In genomic region chr22:28711341-28711740, GRCh38 we compare ENCODE assay signal across 16 cellular contexts. TPM values are rescaled to one million over a fixed set of nuclear protein-coding genes. Genes with fewer than 3 reads are reported as not detected.
DNase-seq lines count a peak whose midpoint lies in the region; ATAC-seq and TF ChIP-seq lines count a peak whose summit lies in the region.
"Had no signal": no experiment of that assay in that cellular context is flagged by ENCODE, and none has a peak within 500 bp of the region (broad histone marks: within the 10 kb centered on the region; RNA-seq: fewer than 3 reads in every experiment).

No MANE protein-coding gene starts in this region.

- H3K9me3 ChIP-seq in SK-N-MC (ENCODE audit: low read depth, low read length), result no peaks in the 10 kb centered on the region
- H3K9me3 ChIP-seq in left lung, result no peaks in the 10 kb centered on the region
- no peaks in the 10 kb centered on the region for H3K9me3 ChIP-seq in skeletal muscle tissue (ENCODE audit: control insufficient read depth in 3 of 3, low read length in 3 of 3)

- H3K4me3 ChIP-seq in ACC112 (ENCODE audit: low read depth, low read length) (peak overlapping the region; percentile 64; the same call in 1 of the 2 replicates), SK-N-MC (peak overlapping the region; percentile 53), left lung (no peak overlapping the region), skeletal muscle tissue (ENCODE audit: low read length in 3 of 3) (no peak overlapping the region)

- peak overlapping the region; percentile 99 for H3K27ac ChIP-seq in ACC112 (ENCODE audit: low read depth, low read length)
- H3K27ac ChIP-seq in SK-N-MC, result peak overlapping the region; percentile 92
- H3K27ac ChIP-seq in left lung, result peak overlapping the region; percentile 67 to 85
- H3K27ac ChIP-seq in skeletal muscle tissue (ENCODE audit: low read depth, low read length), result peak overlapping the region; percentile 55
- H3K27ac ChIP-seq: RWPE1 had no signal

- H3K9ac ChIP-seq in SK-N-MC (ENCODE audit: insufficient read length) (peak overlapping the region; percentile 14), skeletal muscle tissue (ENCODE audit: low read depth in 1 of 3, low read length in 3 of 3) (no peak overlapping the region)

- H3K36me3 ChIP-seq in ACC112 (ENCODE audit: insufficient read depth, low read length), result no peaks in the 10 kb centered on the region
- H3K36me3 ChIP-seq in SK-N-MC (ENCODE audit: insufficient read depth, low read length), result peaks cover 23% of the 10 kb centered on the region
- peaks cover 0 to 4% of the 10 kb centered on the region in 2 donors for H3K36me3 ChIP-seq in left lung
- H3K36me3 ChIP-seq in skeletal muscle tissue (ENCODE audit: control insufficient read depth in 3 of 3, insufficient read depth in 3 of 3, low read length in 3 of 3), result no peaks in the 10 kb centered on the region

- intact Hi-C loops in left lung (cut with DNase I), result no loop called here

- no peak overlapping the region for H2AFZ ChIP-seq in ACC112 (ENCODE audit: low read length, unreplicated experiment)

- DNase-seq in SK-N-MC (ENCODE audit: low read depth, low spot score) (no peak), left lung (no peak), GDM1 (lab: John Stamatoyannopoulos, UW) (no peak), NCI-H1105 treated with DMSO at 0.1 percent for 48 hours (lab: John Stamatoyannopoulos, UW) (no peak)
- no peak for DNase-seq in activated naive CD4-positive, alpha-beta T cell treated with Interleukin-2 at 50 U/mL for 16 hours
- DNase-seq: activated CD8-positive, alpha-beta memory T cell treated with anti-CD3 and anti-CD28 coated beads for 24 hours; anterior cingulate cortex; NCI-H1436 treated with DMSO at 0.1 percent for 48 hours; NCI-H2227 treated with DMSO at 0.1 percent for 48 hours; stimulated activated naive CD4-positive, alpha-beta T cell treated with Interleukin-2 at 50 U/mL for 16 hours; T-helper 17 cell had no signal

- no peaks in the 10 kb centered on the region for H3K79me2 ChIP-seq in ACC112 (ENCODE audit: control insufficient read depth, insufficient read depth, low read length, unreplicated experiment)

- TF ChIP-seq CTCF in left lung (IDR thresholded peaks at IDR 0.05), result no peak

- H3K27me3 ChIP-seq in ACC112 (ENCODE audit: insufficient read depth, low read length), result no peaks in the 10 kb centered on the region
- no peaks in the 10 kb centered on the region for H3K27me3 ChIP-seq in left lung
- no peaks in the 10 kb centered on the region for H3K27me3 ChIP-seq in skeletal muscle tissue (ENCODE audit: control insufficient read depth in 3 of 3, insufficient read depth in 3 of 3, low read length in 3 of 3)

- H3K4me1 ChIP-seq in ACC112 (ENCODE audit: control insufficient read depth, insufficient read depth, low read length, unreplicated experiment), result peaks cover 36% of the 10 kb centered on the region
- H3K4me1 ChIP-seq in left lung, result peaks cover 16 to 31% of the 10 kb centered on the region in 2 donors
- H3K4me1 ChIP-seq in skeletal muscle tissue (ENCODE audit: control insufficient read depth in 3 of 3, insufficient read depth in 3 of 3, low read length in 3 of 3), result peaks cover 2 to 11% (median 5%) of the 10 kb centered on the region in 3 donors

- no peak for ATAC-seq in left lung
- no peak for ATAC-seq in GM21526 (IDR thresholded peaks at IDR 0.05; ENCODE audit: low FRiP score, unreplicated experiment)
- ATAC-seq: T-helper 17 cell, WTC11 had no signal

RNA-seq across cellular contexts. Expression of gene CHEK2, which starts 30.3 kb away (rescaled TPM):
- total RNA-seq in left lung (10 to 100 TPM; 12.5 to 27.1 TPM), skeletal muscle tissue (12.5 TPM)

RNA-seq across cellular contexts. Expression of gene HSCB, which starts 30.5 kb away (rescaled TPM):
- 10 to 100 TPM; 11.6 to 12.1 TPM for total RNA-seq in left lung
- 16.7 TPM for total RNA-seq in skeletal muscle tissue

RNA-seq across cellular contexts. Expression of gene TTC28, which starts 31.7 kb away (rescaled TPM):
- total RNA-seq in left lung (10 to 100 TPM; 31.1 to 41.6 TPM), skeletal muscle tissue (27.1 TPM)

Comparison
In these comparisons a context has a peak if more than half of its experiments do, and no peak if none do; other contexts are left out.
1. H3K4me3 ChIP-seq: peak in ACC112 (single experiment) and SK-N-MC (single experiment); none in left lung (0 of 2) and skeletal muscle tissue (0 of 3).
2. Peak in every context shown above with its lines, with median percentiles within 50 percentile points of each other: H3K27ac ChIP-seq.